Comparison of ENCODE assay signal across 33 cellular contexts in genomic region chr1:26858891-26859630, GRCh38. TPM values are rescaled to one million over a fixed set of nuclear protein-coding genes. Genes with fewer than 3 reads are reported as not detected.
DNase-seq lines count a peak whose midpoint lies in the region; ATAC-seq, FAIRE-seq and TF ChIP-seq lines count a peak whose summit lies in the region.
"Had no signal": no experiment of that assay in that cellular context is flagged by ENCODE, and none has a peak within 500 bp of the region (broad histone marks: within the 10 kb centered on the region; RNA-seq: fewer than 3 reads in every experiment).

No MANE protein-coding gene starts in this region.

- H4K20me1 ChIP-seq in GM12878 (ENCODE audit: control insufficient read depth, insufficient read depth) = no peaks in the 10 kb centered on the region

- RAD21 ChIA-PET in GM12878 (lab: Charles Lee; ENCODE audit: unreplicated experiment) = interaction anchor here (1.5 to 2.7 kb wide), 4 partner anchors 10 to 47 kb away, joined by 4 to 8 read pairs (median 6); no protein-coding TSS in a partner anchor

- TF ChIP-seq EP300 in GM12878 (IDR thresholded peaks at IDR 0.05; ENCODE audit: borderline replicate concordance in 1 of 2, control insufficient read depth in 1 of 2, low read depth in 2 of 2, low read length in 2 of 2) = no peak

- no peak for FAIRE-seq in GM12878 (lab: Jason Lieb, UNC)
- FAIRE-seq: A549, islet of Langerhans had no signal

- TF ChIP-seq CTCF in GM12878 (IDR thresholded peaks at IDR 0.05 in 2 of 3, conservative IDR thresholded peaks at IDR 0.05 in 1 of 3; ENCODE audit: control insufficient read depth in 2 of 3, extremely low read depth in 1 of 3, insufficient read depth in 1 of 3, low read depth in 3 of 3, low read length in 3 of 3) (no peak), vagina (IDR thresholded peaks at IDR 0.05) (no peak)

- H3K27ac ChIP-seq in GM12878 (ENCODE audit: control insufficient read depth, insufficient read depth) (no peak overlapping the region), mesenchymal stem cell (ENCODE audit: low read length, poor library complexity, severe bottlenecking) (no peak overlapping the region), vagina (peak overlapping the region; percentile 98)
- H3K27ac ChIP-seq: gastrocnemius medialis, lower lobe of right lung, neural progenitor cell, transverse colon had no signal

- H4K8ac ChIP-seq in mesenchymal stem cell (ENCODE audit: low read length) = no peak overlapping the region

- no peak overlapping the region for H2AK5ac ChIP-seq in mesenchymal stem cell (ENCODE audit: low read length, severe bottlenecking)

- DNase-seq in activated naive CD8-positive, alpha-beta T cell treated with anti-CD3 and anti-CD28 coated beads, Interleukin-2, amount 50 U/mL, for 24 hours = no peak
- DNase-seq in activated naive CD8-positive, alpha-beta T cell treated with anti-CD3 and anti-CD28 coated beads for 36 hours = no peak
- DNase-seq in GM12878 (ENCODE audit: low read depth, low spot score) (no peak), mesenchymal stem cell (no peak), vagina (ENCODE audit: extremely low spot score in 2 of 2) (no peak), SKM-1 treated with dmso at 0.1 percent for 144 hours (lab: John Stamatoyannopoulos, UW; ENCODE audit: unreplicated experiment) (no peak)
- DNase-seq: activated CD4-positive, alpha-beta T cell treated with anti-CD3 and anti-CD28 coated beads for 1 hour; COR-L47; DND-41; erythroblast; gastrocnemius medialis; H9; Karpas-422; lower lobe of right lung; NCI-H1048; NCI-H187 treated with DMSO at 0.1 percent for 48 hours; NCI-H2227 treated with DMSO at 0.1 percent for 48 hours; NCI-H774; OCI-M1; SIG-M5; stimulated activated CD4-positive, alpha-beta T cell treated with anti-CD3 and anti-CD28 coated beads, Interleukin-2, amount 100 ng/mL, for 48 hours; stimulated activated naive CD4-positive, alpha-beta T cell; transverse colon had no signal

- no peak overlapping the region for H3K27ac Mint-ChIP-seq in activated naive CD8-positive, alpha-beta T cell treated with anti-CD3 and anti-CD28 coated beads, Interleukin-2, amount 50 U/mL, for 24 hours
- H3K27ac Mint-ChIP-seq in activated naive CD8-positive, alpha-beta T cell treated with anti-CD3 and anti-CD28 coated beads for 36 hours = no peak overlapping the region
- H3K27ac Mint-ChIP-seq: activated naive CD4-positive, alpha-beta T cell treated with anti-CD3 and anti-CD28 coated beads, Interleukin-2, amount 50 U/mL, for 24 hours; H9 had no signal

- H3K79me1 ChIP-seq in mesenchymal stem cell (replicated peaks; ENCODE audit: low read length, poor library complexity, severe bottlenecking) = peaks cover 2% of the 10 kb centered on the region

- peaks cover 14% of the 10 kb centered on the region for H3K4me1 ChIP-seq in GM12878 (ENCODE audit: control insufficient read depth, insufficient read depth, low read length)
- H3K4me1 ChIP-seq in mesenchymal stem cell (ENCODE audit: control insufficient read depth, insufficient read depth, low read depth, low read length) = peaks cover 19% of the 10 kb centered on the region
- peaks cover 59% of the 10 kb centered on the region for H3K4me1 ChIP-seq in vagina

- no peak overlapping the region for H2BK15ac ChIP-seq in mesenchymal stem cell (ENCODE audit: low read depth, poor library complexity, severe bottlenecking)

- H3K9me3 ChIP-seq in GM12878 (replicated peaks; ENCODE audit: control insufficient read depth, insufficient read depth, low read length) (no peaks in the 10 kb centered on the region), mesenchymal stem cell (ENCODE audit: control insufficient read depth, low read length) (no peaks in the 10 kb centered on the region), vagina (no peaks in the 10 kb centered on the region)
- H3K9me3 ChIP-seq: A549, gastrocnemius medialis, lower lobe of right lung, transverse colon had no signal

- H3K14ac ChIP-seq in mesenchymal stem cell (ENCODE audit: low read length in 2 of 2) = no peak overlapping the region

- no peak overlapping the region for H2BK120ac ChIP-seq in mesenchymal stem cell (ENCODE audit: low read depth, low read length)

- H3K27me3 ChIP-seq in GM12878 (replicated peaks in 1 of 2; ENCODE audit: control insufficient read depth in 2 of 2, insufficient read depth in 2 of 2, low read length in 1 of 2) (no peaks in the 10 kb centered on the region), mesenchymal stem cell (ENCODE audit: control insufficient read depth in 1 of 2, insufficient read depth in 1 of 2, low read length in 2 of 2) (no peaks in the 10 kb centered on the region), vagina (no peaks in the 10 kb centered on the region)
- H3K27me3 ChIP-seq: gastrocnemius medialis, transverse colon had no signal

- H3K4me3 Mint-ChIP-seq in activated naive CD8-positive, alpha-beta T cell treated with anti-CD3 and anti-CD28 coated beads, Interleukin-2, amount 50 U/mL, for 24 hours = no peak overlapping the region
- no peak overlapping the region for H3K4me3 Mint-ChIP-seq in activated naive CD8-positive, alpha-beta T cell treated with anti-CD3 and anti-CD28 coated beads for 36 hours
- H3K4me3 Mint-ChIP-seq: activated naive CD4-positive, alpha-beta T cell treated with anti-CD3 and anti-CD28 coated beads, Interleukin-2, amount 50 U/mL, for 24 hours; H9; neural progenitor cell had no signal

- peaks cover 6 to 9% of the 10 kb centered on the region in 2 experiments; a peak in 3 of 4 replicates for H3K36me3 ChIP-seq in GM12878 (ENCODE audit: control insufficient read depth in 2 of 2, insufficient read depth in 2 of 2, low read length in 1 of 2)
- peaks cover 25 to 44% of the 10 kb centered on the region in 2 experiments for H3K36me3 ChIP-seq in mesenchymal stem cell (ENCODE audit: control insufficient read depth in 1 of 2, insufficient read depth in 2 of 2, low read depth in 1 of 2, low read length in 2 of 2)
- H3K36me3 ChIP-seq in vagina = peaks cover 0 to 2% of the 10 kb centered on the region in 2 donors
- H3K36me3 ChIP-seq: neural progenitor cell, transverse colon had no signal

- no peaks in the 10 kb centered on the region for H3K9me3 Mint-ChIP-seq in activated naive CD8-positive, alpha-beta T cell treated with anti-CD3 and anti-CD28 coated beads, Interleukin-2, amount 50 U/mL, for 24 hours
- H3K9me3 Mint-ChIP-seq in activated naive CD8-positive, alpha-beta T cell treated with anti-CD3 and anti-CD28 coated beads for 36 hours = no peaks in the 10 kb centered on the region
- H3K9me3 Mint-ChIP-seq: activated naive CD4-positive, alpha-beta T cell treated with anti-CD3 and anti-CD28 coated beads, Interleukin-2, amount 50 U/mL, for 24 hours; H9; neural progenitor cell had no signal

- no TSS peak for BruUV-seq in GM12878 (replicated peaks; lab: Mats Ljungman, UMichigan)

- ATAC-seq in activated naive CD8-positive, alpha-beta T cell treated with anti-CD3 and anti-CD28 coated beads, Interleukin-2, amount 50 U/mL, for 24 hours = peak; percentile 21
- ATAC-seq in GM12878 = peak; percentile 23; the same call in 1 of the 3 replicates
- no peak for ATAC-seq in HG03039 (IDR thresholded peaks at IDR 0.05; ENCODE audit: unreplicated experiment)
- ATAC-seq in GM21576 (IDR thresholded peaks at IDR 0.05; ENCODE audit: unreplicated experiment) = no peak
- ATAC-seq: A549, gastrocnemius medialis, lower lobe of right lung had no signal

- POLR2A ChIA-PET in GM12878 (lab: Charles Lee) = interaction anchor here (0.5 to 1.9 kb wide), 8 partner anchors 9 to 333 kb away, joined by 3 to 6 read pairs (median 4); no protein-coding TSS in a partner anchor

- H4K91ac ChIP-seq in mesenchymal stem cell (ENCODE audit: low read length) = no peak overlapping the region

- H3K4me2 ChIP-seq in GM12878 (ENCODE audit: control insufficient read depth, insufficient read depth) (no peak overlapping the region), mesenchymal stem cell (ENCODE audit: low read length, poor library complexity, severe bottlenecking) (no peak overlapping the region)
- H3K4me2 ChIP-seq: A549, neural progenitor cell had no signal

- H3K9ac ChIP-seq in GM12878 (ENCODE audit: control insufficient read depth, insufficient read depth, low read length) (no peak overlapping the region), mesenchymal stem cell (ENCODE audit: low read length) (peak overlapping the region; percentile 27)
- H3K9ac ChIP-seq: neural progenitor cell had no signal

- SMC1A ChIA-PET in GM12878 (lab: Charles Lee; ENCODE audit: uncharacterized antibody, unreplicated experiment) = interaction anchor here (0.6 to 2.5 kb wide), 7 partner anchors 19 to 338 kb away, joined by 3 to 9 read pairs (median 3); no protein-coding TSS in a partner anchor

- 89% methylated on average over 7 of the region's 7 CpGs for WGBS in GM12878 (ENCODE audit: insufficient coverage, insufficient replicate concordance, low lambda C conversion rate, missing lambda C conversion rate)
- WGBS in mesenchymal stem cell = 96% methylated on average over 7 of the region's 7 CpGs

- H3K4ac ChIP-seq in mesenchymal stem cell (ENCODE audit: low read depth in 1 of 2, low read length in 2 of 2) = no peak overlapping the region

- no peak for TF ChIP-seq RAD21 in GM12878 (IDR thresholded peaks at IDR 0.05; ENCODE audit: insufficient read depth, low read depth, low read length)

- TF ChIP-seq POLR2A in GM12878 (IDR thresholded peaks at IDR 0.05; ENCODE audit: low read depth, low read length) (no peak), vagina (IDR thresholded peaks at IDR 0.05) (no peak)

- H3K4me1 Mint-ChIP-seq in activated naive CD8-positive, alpha-beta T cell treated with anti-CD3 and anti-CD28 coated beads, Interleukin-2, amount 50 U/mL, for 24 hours = peaks cover 16% of the 10 kb centered on the region
- H3K4me1 Mint-ChIP-seq in activated naive CD8-positive, alpha-beta T cell treated with anti-CD3 and anti-CD28 coated beads for 36 hours = peaks cover 13% of the 10 kb centered on the region

- H3K23ac ChIP-seq in mesenchymal stem cell (ENCODE audit: low read length in 2 of 2) = no peak overlapping the region

- no peak overlapping the region for H3K18ac ChIP-seq in mesenchymal stem cell (ENCODE audit: low read depth in 1 of 2, low read length in 2 of 2)

- H2BK12ac ChIP-seq in mesenchymal stem cell (ENCODE audit: low read length in 2 of 2) = no peak overlapping the region

- intact Hi-C loops in GM12878 (cut with micrococcal nuclease; ENCODE audit: unreplicated experiment) (no loop called here), vagina (cut with DNase I) (no loop called here)

- H2AFZ ChIP-seq in GM12878 (ENCODE audit: control insufficient read depth, low read depth, low read length) = no peak overlapping the region
- no peak overlapping the region for H2AFZ ChIP-seq in mesenchymal stem cell (ENCODE audit: low read depth, low read length)
- H2AFZ ChIP-seq: neural progenitor cell had no signal

- H3K4me3 ChIP-seq in GM12878 = no peak overlapping the region
- H3K4me3 ChIP-seq in mesenchymal stem cell (ENCODE audit: insufficient read depth in 1 of 2, low read depth in 1 of 2, low read length in 2 of 2) = no peak overlapping the region
- no peak overlapping the region for H3K4me3 ChIP-seq in vagina
- H3K4me3 ChIP-seq: A549, gastrocnemius medialis, lower lobe of right lung, neural progenitor cell, transverse colon had no signal

- in situ Hi-C loops in GM12878 (cut with MboI) = no loop called here

- no peaks in the 10 kb centered on the region for H3K27me3 Mint-ChIP-seq in activated naive CD8-positive, alpha-beta T cell treated with anti-CD3 and anti-CD28 coated beads, Interleukin-2, amount 50 U/mL, for 24 hours
- H3K27me3 Mint-ChIP-seq in activated naive CD8-positive, alpha-beta T cell treated with anti-CD3 and anti-CD28 coated beads for 36 hours = no peaks in the 10 kb centered on the region
- H3K27me3 Mint-ChIP-seq: activated naive CD4-positive, alpha-beta T cell treated with anti-CD3 and anti-CD28 coated beads, Interleukin-2, amount 50 U/mL, for 24 hours had no signal

- H3K79me2 ChIP-seq in GM12878 (ENCODE audit: control insufficient read depth, insufficient read depth, low read length) = no peaks in the 10 kb centered on the region; the same call in 1 of the 2 replicates

- peaks cover 4% of the 10 kb centered on the region for H3K36me3 Mint-ChIP-seq in activated naive CD8-positive, alpha-beta T cell treated with anti-CD3 and anti-CD28 coated beads, Interleukin-2, amount 50 U/mL, for 24 hours (ENCODE audit: low read depth)
- H3K36me3 Mint-ChIP-seq in activated naive CD8-positive, alpha-beta T cell treated with anti-CD3 and anti-CD28 coated beads for 36 hours = no peaks in the 10 kb centered on the region

- CTCF ChIA-PET in GM12878 (lab: Yijun Ruan, JAX) = interaction anchor here (0.9 to 5.9 kb wide), 17 partner anchors 10 to 351 kb away, joined by 3 to 25 read pairs (median 4); no protein-coding TSS in a partner anchor

- H2BK5ac ChIP-seq in mesenchymal stem cell (ENCODE audit: low read depth, low read length, poor library complexity, severe bottlenecking) = no peak overlapping the region

RNA-seq across cellular contexts. Expression of gene SFN, which starts 3.9 kb away (rescaled TPM):
- under 1 TPM in 1 of 2 experiments, not detected in 1; 0.43 TPM for total RNA-seq in activated naive CD8-positive, alpha-beta T cell treated with anti-CD3 and anti-CD28 coated beads for 36 hours
- 0.64 and 1.1 TPM in 2 replicates for total RNA-seq in GM12878 (2013; cell fraction: nucleolus; rRNA removed)
- 2.0 and 2.7 TPM in 2 replicates for total RNA-seq in GM12878 (2014; rRNA removed)
- 1.7 and 2.1 TPM in 2 replicates for total RNA-seq in GM12878 (2014; rRNA removed; fragmentation: Illumina TruSeq; extraction: Trizol)
- total RNA-seq in GM12878 (2021) = 2.9 and 4.1 TPM in 2 replicates
- 0.71 TPM for polyA plus RNA-seq in GM12878 (2011; ENCODE audit: low read depth)
- polyA plus RNA-seq in GM12878 (2011; rRNA removed) = 0.06 and 0.19 TPM in 2 replicates
- polyA plus RNA-seq in GM12878 (2011; cell fraction: cytosol; rRNA removed) = 0.10 and 0.13 TPM in 2 replicates
- 0.24 and 0.48 TPM in 2 replicates for polyA plus RNA-seq in GM12878 (2011; cell fraction: nucleus; rRNA removed)
- polyA plus RNA-seq in GM12878 (2012) = 3.6 and 3.8 TPM in 2 replicates
- 0.14 and 1.2 TPM in 2 replicates for polyA plus RNA-seq in GM12878 (2014; fragmentation: Illumina TruSeq; extraction: Trizol)
- under 1 TPM; 0.27 to 0.33 TPM for polyA plus RNA-seq in GM12878 (2014; fragmentation: Nextera tagmentation; extraction: Ambion mirVana)
- polyA plus RNA-seq in GM12878 (2014; rRNA removed) = 2.7 and 3.2 TPM in 2 replicates
- under 1 TPM; 0.63 to 0.82 TPM for polyA plus RNA-seq in GM12878 (2016; fragmentation: Nextera tagmentation; extraction: Ambion mirVana)
- 0.26 TPM in 1 of 2 replicates, not detected in the other for polyA minus RNA-seq in GM12878 (2011; rRNA and poly(A)+ RNA removed)
- 3.7 and 4.8 TPM in 2 replicates for polyA minus RNA-seq in GM12878 (2011; cell fraction: cytosol; rRNA and poly(A)+ RNA removed)
- polyA minus RNA-seq in GM12878 (2011; cell fraction: nucleus; rRNA and poly(A)+ RNA removed) = 0.85 and 1.3 TPM in 2 replicates
- polyA plus RNA-seq in mesenchymal stem cell (2013, experiment 1 of 2) = 0.03 TPM
- not detected for polyA plus RNA-seq in mesenchymal stem cell (2013, experiment 2 of 2)
- total RNA-seq in vagina = 406 TPM
- total RNA-seq: cerebellum, skeletal muscle tissue had no signal

RNA-seq across cellular contexts. Expression of gene GPN2, which starts 31.0 kb away (rescaled TPM):
- 10 to 100 TPM; 64.1 to 65.0 TPM for total RNA-seq in activated naive CD8-positive, alpha-beta T cell treated with anti-CD3 and anti-CD28 coated beads for 36 hours
- total RNA-seq in GM12878 (2013; cell fraction: nucleolus; rRNA removed) = 24.6 and 26.1 TPM in 2 replicates
- total RNA-seq in GM12878 (2014; rRNA removed) (17.6 and 20.6 TPM in 2 replicates), GM12878 (2014; rRNA removed; fragmentation: Illumina TruSeq; extraction: Trizol) (12.2 and 15.8 TPM in 2 replicates), GM12878 (2021) (41.1 and 47.8 TPM in 2 replicates), vagina (11.5 TPM)
- polyA plus RNA-seq in GM12878 (2011; ENCODE audit: low read depth) = 13.2 TPM
- polyA plus RNA-seq in GM12878 (2011; rRNA removed) (28.3 and 61.4 TPM in 2 replicates), GM12878 (2014; fragmentation: Illumina TruSeq; extraction: Trizol) (15.3 and 17.7 TPM in 2 replicates), GM12878 (2014; fragmentation: Nextera tagmentation; extraction: Ambion mirVana) (10 to 100 TPM in 1 of 2 experiments, 1 to 10 TPM in 1; 8.3 to 17.4 TPM), GM12878 (2014; rRNA removed) (28.9 and 32.7 TPM in 2 replicates), GM12878 (2016; fragmentation: Nextera tagmentation; extraction: Ambion mirVana) (10 to 100 TPM; 51.1 to 59.7 TPM)
- 36.2 and 80.1 TPM in 2 replicates for polyA plus RNA-seq in GM12878 (2011; cell fraction: cytosol; rRNA removed)
- 46.9 and 50.6 TPM in 2 replicates for polyA plus RNA-seq in GM12878 (2011; cell fraction: nucleus; rRNA removed)
- polyA plus RNA-seq in GM12878 (2012) = 17.1 and 27.9 TPM in 2 replicates
- polyA minus RNA-seq in GM12878 (2011; rRNA and poly(A)+ RNA removed) = 57.9 and 58.4 TPM in 2 replicates
- 22.7 and 26.0 TPM in 2 replicates for polyA minus RNA-seq in GM12878 (2011; cell fraction: cytosol; rRNA and poly(A)+ RNA removed)
- 16.3 and 21.7 TPM in 2 replicates for polyA minus RNA-seq in GM12878 (2011; cell fraction: nucleus; rRNA and poly(A)+ RNA removed)
- polyA plus RNA-seq in mesenchymal stem cell (2013, experiment 1 of 2) = 21.8 TPM
- 21.8 TPM for polyA plus RNA-seq in mesenchymal stem cell (2013, experiment 2 of 2)

RNA-seq across cellular contexts. Expression of gene ZDHHC18, which starts 32.6 kb away (rescaled TPM):
- total RNA-seq in activated naive CD8-positive, alpha-beta T cell treated with anti-CD3 and anti-CD28 coated beads for 36 hours = 10 to 100 TPM; 48.5 to 48.8 TPM
- 51.2 and 54.8 TPM in 2 replicates for total RNA-seq in GM12878 (2013; cell fraction: nucleolus; rRNA removed)
- 22.0 and 25.0 TPM in 2 replicates for total RNA-seq in GM12878 (2014; rRNA removed)
- total RNA-seq in GM12878 (2014; rRNA removed; fragmentation: Illumina TruSeq; extraction: Trizol) = 17.3 and 17.6 TPM in 2 replicates
- 34.4 and 35.9 TPM in 2 replicates for total RNA-seq in GM12878 (2021)
- 7.9 TPM for polyA plus RNA-seq in GM12878 (2011; ENCODE audit: low read depth)
- polyA plus RNA-seq in GM12878 (2011; rRNA removed) = 41.8 and 81.2 TPM in 2 replicates
- 113 and 114 TPM in 2 replicates for polyA plus RNA-seq in GM12878 (2011; cell fraction: cytosol; rRNA removed)
- polyA plus RNA-seq in GM12878 (2011; cell fraction: nucleus; rRNA removed) = 122 and 163 TPM in 2 replicates
- polyA plus RNA-seq in GM12878 (2012) = 30.3 and 34.7 TPM in 2 replicates
- polyA plus RNA-seq in GM12878 (2014; fragmentation: Illumina TruSeq; extraction: Trizol) = 31.7 and 39.1 TPM in 2 replicates
- 1 to 10 TPM in 1 of 2 experiments, under 1 TPM in 1; 0.40 to 1.2 TPM for polyA plus RNA-seq in GM12878 (2014; fragmentation: Nextera tagmentation; extraction: Ambion mirVana)
- polyA plus RNA-seq in GM12878 (2014; rRNA removed) = 40.7 and 42.7 TPM in 2 replicates
- 1 to 10 TPM; 1.3 to 2.0 TPM for polyA plus RNA-seq in GM12878 (2016; fragmentation: Nextera tagmentation; extraction: Ambion mirVana)
- 65.5 and 92.0 TPM in 2 replicates for polyA minus RNA-seq in GM12878 (2011; rRNA and poly(A)+ RNA removed)
- polyA minus RNA-seq in GM12878 (2011; cell fraction: cytosol; rRNA and poly(A)+ RNA removed) = 22.5 and 32.2 TPM in 2 replicates
- polyA minus RNA-seq in GM12878 (2011; cell fraction: nucleus; rRNA and poly(A)+ RNA removed) = 14.6 and 18.0 TPM in 2 replicates
- 24.7 TPM for polyA plus RNA-seq in mesenchymal stem cell (2013, experiment 1 of 2)
- 24.1 TPM for polyA plus RNA-seq in mesenchymal stem cell (2013, experiment 2 of 2)
- 31.4 TPM for total RNA-seq in vagina

RNA-seq across cellular contexts. Expression of gene GPATCH3, which starts 41.2 kb away (rescaled TPM):
- 10 to 100 TPM; 13.3 to 14.4 TPM for total RNA-seq in activated naive CD8-positive, alpha-beta T cell treated with anti-CD3 and anti-CD28 coated beads for 36 hours
- 5.0 and 6.4 TPM in 2 replicates for total RNA-seq in GM12878 (2013; cell fraction: nucleolus; rRNA removed)
- total RNA-seq in GM12878 (2014; rRNA removed) (9.2 and 10.1 TPM in 2 replicates), GM12878 (2014; rRNA removed; fragmentation: Illumina TruSeq; extraction: Trizol) (5.8 and 7.5 TPM in 2 replicates), GM12878 (2021) (11.5 and 13.4 TPM in 2 replicates), vagina (5.2 TPM)
- polyA plus RNA-seq in GM12878 (2011; ENCODE audit: low read depth) = 3.8 TPM
- polyA plus RNA-seq in GM12878 (2011; rRNA removed) (2.5 and 4.5 TPM in 2 replicates), GM12878 (2014; fragmentation: Illumina TruSeq; extraction: Trizol) (4.8 and 7.8 TPM in 2 replicates), GM12878 (2014; fragmentation: Nextera tagmentation; extraction: Ambion mirVana) (1 to 10 TPM in 1 of 2 experiments, under 1 TPM in 1; 0.56 to 2.9 TPM), GM12878 (2014; rRNA removed) (9.6 and 11.8 TPM in 2 replicates), GM12878 (2016; fragmentation: Nextera tagmentation; extraction: Ambion mirVana) (10 to 100 TPM; 11.2 to 12.9 TPM)
- polyA plus RNA-seq in GM12878 (2011; cell fraction: cytosol; rRNA removed) = 4.8 and 5.7 TPM in 2 replicates
- polyA plus RNA-seq in GM12878 (2011; cell fraction: nucleus; rRNA removed) = 6.6 and 11.2 TPM in 2 replicates
- 6.0 and 9.2 TPM in 2 replicates for polyA plus RNA-seq in GM12878 (2012)
- polyA minus RNA-seq in GM12878 (2011; rRNA and poly(A)+ RNA removed) = 2.6 and 6.1 TPM in 2 replicates
- 3.1 and 4.3 TPM in 2 replicates for polyA minus RNA-seq in GM12878 (2011; cell fraction: cytosol; rRNA and poly(A)+ RNA removed)
- polyA minus RNA-seq in GM12878 (2011; cell fraction: nucleus; rRNA and poly(A)+ RNA removed) = 3.7 and 7.3 TPM in 2 replicates
- 9.8 TPM for polyA plus RNA-seq in mesenchymal stem cell (2013, experiment 1 of 2)
- 9.7 TPM for polyA plus RNA-seq in mesenchymal stem cell (2013, experiment 2 of 2)

RNA-seq across cellular contexts. Expression of gene NR0B2, which starts 54.7 kb away (rescaled TPM):
- total RNA-seq in activated naive CD8-positive, alpha-beta T cell treated with anti-CD3 and anti-CD28 coated beads for 36 hours = not detected
- total RNA-seq in GM12878 (2013; cell fraction: nucleolus; rRNA removed) = not detected in 2 replicates
- not detected in 2 replicates for total RNA-seq in GM12878 (2014; rRNA removed)
- total RNA-seq in GM12878 (2014; rRNA removed; fragmentation: Illumina TruSeq; extraction: Trizol) = not detected in 2 replicates
- not detected in 2 replicates for total RNA-seq in GM12878 (2021)
- polyA plus RNA-seq in GM12878 (2011; ENCODE audit: low read depth) = not detected
- polyA plus RNA-seq in GM12878 (2011; rRNA removed) = not detected in 2 replicates
- polyA plus RNA-seq in GM12878 (2011; cell fraction: cytosol; rRNA removed) = not detected in 2 replicates
- polyA plus RNA-seq in GM12878 (2011; cell fraction: nucleus; rRNA removed) = 0.19 TPM in 1 of 2 replicates, not detected in the other
- not detected in 2 replicates for polyA plus RNA-seq in GM12878 (2012)
- polyA plus RNA-seq in GM12878 (2014; fragmentation: Illumina TruSeq; extraction: Trizol) = not detected in 2 replicates
- not detected for polyA plus RNA-seq in GM12878 (2014; fragmentation: Nextera tagmentation; extraction: Ambion mirVana)
- polyA plus RNA-seq in GM12878 (2014; rRNA removed) = not detected in 2 replicates
- polyA plus RNA-seq in GM12878 (2016; fragmentation: Nextera tagmentation; extraction: Ambion mirVana) = not detected
- polyA minus RNA-seq in GM12878 (2011; rRNA and poly(A)+ RNA removed) = not detected in 2 replicates
- polyA minus RNA-seq in GM12878 (2011; cell fraction: cytosol; rRNA and poly(A)+ RNA removed) = not detected in 2 replicates
- polyA minus RNA-seq in GM12878 (2011; cell fraction: nucleus; rRNA and poly(A)+ RNA removed) = not detected in 2 replicates
- not detected for polyA plus RNA-seq in mesenchymal stem cell (2013, experiment 1 of 2)
- not detected for polyA plus RNA-seq in mesenchymal stem cell (2013, experiment 2 of 2)
- not detected for total RNA-seq in vagina
- total RNA-seq: activated CD8-positive, alpha-beta memory T cell treated with anti-CD3 and anti-CD28 coated beads for 36 hours; cerebellum; H9; skeletal muscle tissue had no signal
- polyA plus RNA-seq: A549, BJ had no signal

Comparison
In these comparisons a context has a peak if more than half of its experiments do, and no peak if none do; other contexts are left out.
1. ATAC-seq: peak in activated naive CD8-positive, alpha-beta T cell treated with anti-CD3 and anti-CD28 coated beads, Interleukin-2, amount 50 U/mL, for 24 hours (single experiment) and GM12878 (single experiment); none in HG03039 (single experiment) and GM21576 (single experiment).
2. RNA of gene SFN, which starts 3.9 kb away (total RNA-seq): 406 TPM in vagina (single experiment); 0.64 to 4.1 TPM in GM12878 and 0.43 TPM in activated naive CD8-positive, alpha-beta T cell treated with anti-CD3 and anti-CD28 coated beads for 36 hours; every median in the first group is over 10 times any median in the second.